8 cellular contexts compared by ENCODE assay signal in the genomic region with DNA sequence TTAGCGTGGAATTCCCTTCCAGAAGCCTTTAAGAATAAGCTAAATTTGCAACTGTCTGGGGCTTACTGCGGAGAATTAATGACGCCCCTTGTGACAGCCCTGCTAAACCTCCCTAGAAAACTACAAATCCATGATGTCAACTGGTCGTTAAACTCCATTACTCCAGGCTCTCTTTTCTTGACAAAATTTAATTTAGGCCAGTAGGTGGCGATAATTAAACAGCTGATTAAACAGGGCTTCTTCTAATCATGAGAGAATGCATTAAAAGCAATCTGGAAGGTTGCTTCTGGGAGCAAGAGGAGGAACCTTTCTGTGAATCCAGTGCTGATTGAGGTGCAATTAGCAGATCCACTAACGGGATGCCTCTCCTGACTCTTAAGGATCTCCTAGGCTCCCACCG. TPM values are rescaled to one million over a fixed set of nuclear protein-coding genes. Genes with fewer than 3 reads are reported as not detected.
DNase-seq lines count a peak whose midpoint lies in the region; TF ChIP-seq lines count a peak whose summit lies in the region.

No MANE protein-coding gene starts in this region.

- TF ChIP-seq CTCF in Caco-2 (IDR thresholded peaks at IDR 0.05; ENCODE audit: insufficient read depth in 1 of 2, low read depth in 1 of 2, low read length in 1 of 2, severe bottlenecking in 1 of 2, unreplicated experiment in 1 of 2) (peak; percentile 9 to 20), KMS-11 (conservative IDR thresholded peaks at IDR 0.05; ENCODE audit: low read depth, low read length) (peak; percentile 37), esophagus muscularis mucosa (IDR thresholded peaks at IDR 0.05) (peak; percentile 38 to 57 (median 39)), neural progenitor cell (IDR thresholded peaks at IDR 0.05) (peak; percentile 73), ovary (IDR thresholded peaks at IDR 0.05) (peak in 1 of 3 donors; percentile 22)

- no peak overlapping the region for H2AFZ ChIP-seq in KMS-11 (ENCODE audit: low read depth)
- no peak overlapping the region for H2AFZ ChIP-seq in neural progenitor cell (replicated peaks)

- H3K36me3 Mint-ChIP-seq in Caco-2 (ENCODE audit: insufficient read depth, unreplicated experiment): no peaks in the 10 kb centered on the region
- no peaks in the 10 kb centered on the region for H3K36me3 Mint-ChIP-seq in neural progenitor cell

- H3K9me3 Mint-ChIP-seq in Caco-2 (ENCODE audit: unreplicated experiment): no peaks in the 10 kb centered on the region
- H3K9me3 Mint-ChIP-seq in neural progenitor cell: no peaks in the 10 kb centered on the region

- no peaks in the 10 kb centered on the region for H4K20me1 ChIP-seq in KMS-11 (ENCODE audit: insufficient read depth)
- no peaks in the 10 kb centered on the region for H4K20me1 ChIP-seq in neural progenitor cell (ENCODE audit: low read depth)

- H3K27ac ChIP-seq in KMS-11: no peak overlapping the region
- H3K27ac ChIP-seq in esophagus muscularis mucosa (replicated peaks in 1 of 4): no peak overlapping the region
- H3K27ac ChIP-seq in neural progenitor cell: no peak overlapping the region
- no peak overlapping the region for H3K27ac ChIP-seq in ovary

- H3K4me1 Mint-ChIP-seq in Caco-2 (ENCODE audit: low read depth, unreplicated experiment) (no peaks in the 10 kb centered on the region), neural progenitor cell (peaks cover 11% of the 10 kb centered on the region)

- H3K4me3 ChIP-seq in Caco-2 (ENCODE audit: low read depth, low read length) (no peak overlapping the region), KMS-11 (IDR thresholded peaks at IDR 0.05; ENCODE audit: insufficient read depth, low read depth, low read length) (no peak overlapping the region), esophagus muscularis mucosa (no peak overlapping the region), neural progenitor cell (no peak overlapping the region), ovary (no peak overlapping the region)

- H3K9me3 ChIP-seq in Caco-2: no peaks in the 10 kb centered on the region
- no peaks in the 10 kb centered on the region for H3K9me3 ChIP-seq in esophagus muscularis mucosa
- no peaks in the 10 kb centered on the region for H3K9me3 ChIP-seq in neural progenitor cell (ENCODE audit: low read depth)
- no peaks in the 10 kb centered on the region for H3K9me3 ChIP-seq in ovary

- H3K27me3 Mint-ChIP-seq in Caco-2 (ENCODE audit: insufficient read depth, unreplicated experiment) (peaks cover 24% of the 10 kb centered on the region), neural progenitor cell (ENCODE audit: insufficient read depth, low read depth) (peaks cover 7% of the 10 kb centered on the region)

- H3K79me2 ChIP-seq in KMS-11 (ENCODE audit: insufficient read depth, low read depth): no peaks in the 10 kb centered on the region
- no peaks in the 10 kb centered on the region for H3K79me2 ChIP-seq in neural progenitor cell (ENCODE audit: low read depth)

- no peak overlapping the region for H3K27ac Mint-ChIP-seq in Caco-2 (ENCODE audit: unreplicated experiment)
- H3K27ac Mint-ChIP-seq in neural progenitor cell: no peak overlapping the region

- no peak overlapping the region for H3K9ac ChIP-seq in KMS-11
- H3K9ac ChIP-seq in neural progenitor cell: no peak overlapping the region

- intact Hi-C loops in Caco-2 (cut with micrococcal nuclease; ENCODE audit: unreplicated experiment) (loop anchor here (2.0 kb wide), 1 partner anchor 114 kb away; no protein-coding TSS in a partner anchor), esophagus muscularis mucosa (cut with DNase I) (loop anchor here (10.0 kb wide), 1 partner anchor 112 kb away; no protein-coding TSS in a partner anchor), ovary (cut with DNase I) (loop anchor here in 2 of 4 donors (2.0 to 5.0 kb wide), 2 partner anchors 74 to 830 kb away; no protein-coding TSS in a partner anchor)

- H3K4me1 ChIP-seq in Caco-2: no peaks in the 10 kb centered on the region
- no peaks in the 10 kb centered on the region for H3K4me1 ChIP-seq in KMS-11 (ENCODE audit: low read depth, poor library complexity, severe bottlenecking)
- H3K4me1 ChIP-seq in esophagus muscularis mucosa: peaks cover 0 to 1% (median 0%) of the 10 kb centered on the region in 4 donors
- no peaks in the 10 kb centered on the region for H3K4me1 ChIP-seq in neural progenitor cell
- no peaks in the 10 kb centered on the region for H3K4me1 ChIP-seq in ovary (ENCODE audit: insufficient read depth)

- TF ChIP-seq EP300 in esophagus muscularis mucosa (IDR thresholded peaks at IDR 0.05): no peak
- TF ChIP-seq EP300 in ovary (IDR thresholded peaks at IDR 0.05): no peak

- TF ChIP-seq POLR2A in esophagus muscularis mucosa (IDR thresholded peaks at IDR 0.05; ENCODE audit: low read depth) (no peak), ovary (IDR thresholded peaks at IDR 0.05) (no peak)

- H3K36me3 ChIP-seq in Caco-2 (ENCODE audit: control insufficient read depth, insufficient read depth, low read length) (no peaks in the 10 kb centered on the region), KMS-11 (ENCODE audit: insufficient read depth) (no peaks in the 10 kb centered on the region), esophagus muscularis mucosa (no peaks in the 10 kb centered on the region), neural progenitor cell (no peaks in the 10 kb centered on the region), ovary (no peaks in the 10 kb centered on the region)

- WGBS in esophagus muscularis mucosa: 21% methylated on average over 7 of the region's 7 CpGs
- 8 to 11% (median 9%) methylated on average over 7 of the region's 7 CpGs for WGBS in ovary, 3 donors

- CTCF ChIA-PET in Caco-2 (lab: Charles Lee): interaction anchor here (1.0 kb wide), 1 partner anchor 829 kb away, joined by 3 read pairs; no protein-coding TSS in a partner anchor

- POLR2A ChIA-PET in Caco-2 (lab: Charles Lee): no interaction called here

- DNase-seq in Caco-2 (peak in 1 of 2 experiments; percentile 18), RPMI7951 (ENCODE audit: low read depth) (peak; percentile 42), esophagus muscularis mucosa (ENCODE audit: extremely low spot score) (no peak), neural progenitor cell (ENCODE audit: low spot score) (peak; percentile 69), 8988T (no peak), T1000 (lab: John Stamatoyannopoulos, UW) (no peak), ovary (no peak)

- H3F3A ChIP-seq in neural progenitor cell (ENCODE audit: low read depth): no peaks in the 10 kb centered on the region

- no TSS peak for BruUV-seq in Caco-2 (replicated peaks; lab: Mats Ljungman, UMichigan)

- H3K4me2 ChIP-seq in KMS-11: no peak overlapping the region
- H3K4me2 ChIP-seq in neural progenitor cell: no peak overlapping the region

- H3K27me3 ChIP-seq in Caco-2 (replicated peaks; ENCODE audit: control insufficient read depth, insufficient read depth, low read length) (no peaks in the 10 kb centered on the region), KMS-11 (ENCODE audit: insufficient read depth, low read depth) (no peaks in the 10 kb centered on the region), esophagus muscularis mucosa (peaks cover 0 to 55% (median 7%) of the 10 kb centered on the region in 4 donors), neural progenitor cell (no peaks in the 10 kb centered on the region), ovary (no peaks in the 10 kb centered on the region)

- no peak overlapping the region for H3K4me3 Mint-ChIP-seq in Caco-2 (ENCODE audit: unreplicated experiment)
- H3K4me3 Mint-ChIP-seq in neural progenitor cell: no peak overlapping the region

RNA-seq across cellular contexts. Expression of a gene that starts 8.1 kb away (rescaled TPM):
- total RNA-seq in Caco-2 (2022): 0.09 and 0.28 TPM in 2 replicates
- total RNA-seq in RPMI7951 (2014; rRNA removed; shearing (Covaris generic)): 9.3 and 10.1 TPM in 2 replicates
- total RNA-seq in esophagus muscularis mucosa: 10 to 100 TPM; 15.4 to 19.5 (median 18.0) TPM
- total RNA-seq in neural progenitor cell (ENCODE audit: low replicate concordance): 29.3 and 88.3 TPM in 2 replicates
- total RNA-seq in ovary: 10 to 100 TPM; 43.7 to 75.9 (median 64.5) TPM
- polyA plus RNA-seq in ovary: 10 to 100 TPM; 29.3 to 45.4 TPM

Comparison
In these comparisons a context has a peak if more than half of its experiments do, and no peak if none do; other contexts are left out.
1. DNase-seq: peak in RPMI7951 (single experiment) and neural progenitor cell (single experiment); none in esophagus muscularis mucosa (single experiment), 8988T (single experiment), T1000 (single experiment) and ovary (0 of 5).